ENCODE assay signal across 8 cellular contexts in the genomic region with DNA sequence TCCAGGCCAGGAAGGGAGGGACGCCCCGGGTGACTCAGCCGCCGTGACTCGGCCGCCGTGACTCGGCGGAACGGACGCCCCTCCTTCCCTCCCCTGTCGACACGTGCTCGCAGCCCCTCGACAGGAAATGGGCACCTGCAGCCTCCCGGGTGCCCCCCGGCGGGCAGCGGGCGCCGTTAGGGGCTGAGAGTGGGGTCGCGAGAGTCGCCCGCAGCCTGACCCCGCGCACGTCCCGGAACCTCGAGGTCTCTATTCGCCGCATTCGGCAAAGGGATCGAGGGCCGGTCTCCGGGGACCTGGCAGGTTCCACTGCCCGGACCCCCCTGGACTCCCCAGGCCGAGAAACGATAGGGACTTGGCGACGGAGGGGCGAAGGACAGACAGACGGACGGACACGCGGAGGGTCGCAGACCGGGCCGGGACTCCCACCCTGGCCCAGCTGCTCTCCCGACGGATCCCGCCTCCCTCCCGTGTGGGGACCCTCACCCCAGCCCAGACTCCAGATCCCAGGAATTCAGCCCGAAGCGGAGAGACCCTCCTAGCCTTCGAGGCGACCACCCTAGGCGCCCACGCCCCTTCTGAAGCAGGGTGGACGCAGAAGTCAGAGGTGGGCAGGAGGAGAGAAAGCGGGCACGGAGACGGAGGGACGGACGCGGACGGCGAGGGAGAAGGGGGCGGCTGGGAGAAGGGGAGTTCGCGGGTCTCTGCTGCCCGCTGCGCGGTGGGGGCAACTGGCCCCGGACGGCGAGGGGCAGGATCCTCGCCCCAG. TPM values are rescaled to one million over a fixed set of nuclear protein-coding genes. Genes with fewer than 3 reads are reported as not detected.
A peak's percentile ranks its signal among the peaks of the same experiment; 100 is the strongest.
DNase-seq lines count a peak whose midpoint lies in the region; ATAC-seq and TF ChIP-seq lines count a peak whose summit lies in the region.

No MANE protein-coding gene starts in this region.

- WGBS in lower leg skin, 2 donors: 2 to 5% methylated on average over 23 to 47 of the region's 78 CpGs

- peak overlapping the region; percentile 50 for H3K4me3 ChIP-seq in HL-60 (replicated peaks; ENCODE audit: insufficient read depth, low read length)
- H3K4me3 ChIP-seq in WI38 (ENCODE audit: low read depth, low read length): peak overlapping the region; percentile 93
- H3K4me3 ChIP-seq in choroid plexus epithelial cell (ENCODE audit: low read depth, low read length): peak overlapping the region; percentile 82
- H3K4me3 ChIP-seq in lower leg skin (ENCODE audit: low read depth, poor library complexity, severe bottlenecking): peak overlapping the region; percentile 26

- no peak for ATAC-seq in HG02571 (IDR thresholded peaks at IDR 0.05; ENCODE audit: unreplicated experiment)

- intact Hi-C loops in lower leg skin (cut with DNase I; ENCODE audit: low total_unique reads): no loop called here

- H3K27ac ChIP-seq in HL-60 (replicated peaks): peak overlapping the region; percentile 49

- DNase-seq in AG08396 (ENCODE audit: low spot score) (peak; percentile 86), HL-60 (ENCODE audit: low read depth in 1 of 2, low spot score in 1 of 2) (no peak), choroid plexus epithelial cell (ENCODE audit: low read depth) (peak; percentile 62), lower leg skin (ENCODE audit: low spot score in 2 of 2) (peak in 1 of 2 donors; percentile 95), cerebellum (ENCODE audit: low spot score) (no peak)
- peak; percentile 67 to 68 for DNase-seq in stimulated activated CD8-positive, alpha-beta memory T cell treated with anti-CD3 and anti-CD28 coated beads, Interleukin-15, amount 100 ng/mL, for 4 hours (ENCODE audit: low read depth in 2 of 2)

- H3K27me3 ChIP-seq in HL-60 (ENCODE audit: insufficient read depth, poor library complexity, severe bottlenecking): no peaks in the 10 kb centered on the region

- no peak for TF ChIP-seq POLR2A in lower leg skin (IDR thresholded peaks at IDR 0.05)

- no peak for TF ChIP-seq CTCF in HL-60 (IDR thresholded peaks at IDR 0.05; ENCODE audit: insufficient read depth, low read length)
- no peak for TF ChIP-seq CTCF in WI38 (IDR thresholded peaks at IDR 0.05; ENCODE audit: low read depth, low read length)
- no peak for TF ChIP-seq CTCF in choroid plexus epithelial cell (conservative IDR thresholded peaks at IDR 0.05; ENCODE audit: low read depth, low read length)
- no peak for TF ChIP-seq CTCF in lower leg skin (IDR thresholded peaks at IDR 0.05)

RNA-seq across cellular contexts. Expression of a gene that starts 0.6 kb away (rescaled TPM):
- 1 to 10 TPM; 2.4 to 7.5 (median 5.3) TPM for total RNA-seq in lower leg skin
- total RNA-seq in cerebellum: not detected

RNA-seq across cellular contexts. Expression of a gene that starts 9.1 kb away (rescaled TPM):
- total RNA-seq in lower leg skin (10 to 100 TPM; 44.9 to 61.0 (median 53.1) TPM), cerebellum (6.3 TPM)

RNA-seq across cellular contexts. Expression of a gene that starts 11.3 kb away (rescaled TPM):
- total RNA-seq in lower leg skin: 100 to 1,000 TPM in 2 of 4 donors, 10 to 100 TPM in 2; 69.4 to 103 (median 86.2) TPM
- total RNA-seq in cerebellum: 73.7 TPM

RNA-seq across cellular contexts. Expression of a gene that starts 19.3 kb away (rescaled TPM):
- total RNA-seq in lower leg skin (10 to 100 TPM; 21.2 to 32.8 (median 26.5) TPM), cerebellum (10.3 TPM)

RNA-seq across cellular contexts. Expression of a gene that starts 19.7 kb away (rescaled TPM):
- 100 to 1,000 TPM in 2 of 4 donors, 10 to 100 TPM in 2; 81.5 to 152 (median 107) TPM for total RNA-seq in lower leg skin
- total RNA-seq in cerebellum: 28.3 TPM

Comparison
In these comparisons a context has a peak if more than half of its experiments do, and no peak if none do; other contexts are left out.
1. DNase-seq: peak in AG08396 (single experiment), choroid plexus epithelial cell (single experiment) and stimulated activated CD8-positive, alpha-beta memory T cell treated with anti-CD3 and anti-CD28 coated beads, Interleukin-15, amount 100 ng/mL, for 4 hours (2 of 2); none in HL-60 (0 of 2) and cerebellum (single experiment).
2. H3K4me3 ChIP-seq: peak in every context shown above with its lines; median percentile 93 in WI38; 82 in choroid plexus epithelial cell; 50 in HL-60; 26 in lower leg skin.